ENCODE assay signal across 2 cellular contexts in genomic region chr9:112145886-112146285, GRCh38.
TF ChIP-seq lines count a peak whose summit lies in the region.

No MANE protein-coding gene starts in this region.

TF ChIP-seq in HepG2, 621 proteins besides CTCF, POLR2A, EP300 and RAD21 (continued from another document):
- TF ChIP-seq ZNF605 (CRISPR knock-in tag; IDR thresholded peaks at IDR 0.05) = no peak
- no peak for TF ChIP-seq SALL2 (CRISPR knock-in tag; IDR thresholded peaks at IDR 0.05)
- 0 out of 2 replicates have a peak, but pooled peaks have one; percentile 30 for TF ChIP-seq FOSL2 (CRISPR knock-in tag; IDR thresholded peaks at IDR 0.05)
- peak; percentile 75; the same call in 1 of the 2 replicates for TF ChIP-seq PRDM15 (CRISPR knock-in tag; IDR thresholded peaks at IDR 0.05)

TF ChIP-seq in WTC11, 78 proteins besides CTCF, POLR2A, EP300 and RAD21:
- TF ChIP-seq PREB (CRISPR knock-in tag; IDR thresholded peaks at IDR 0.05; ENCODE audit: borderline replicate concordance) = no peak
- peak; percentile 92 for TF ChIP-seq PRDM15 (CRISPR knock-in tag; IDR thresholded peaks at IDR 0.05)
